In the genomic region with DNA sequence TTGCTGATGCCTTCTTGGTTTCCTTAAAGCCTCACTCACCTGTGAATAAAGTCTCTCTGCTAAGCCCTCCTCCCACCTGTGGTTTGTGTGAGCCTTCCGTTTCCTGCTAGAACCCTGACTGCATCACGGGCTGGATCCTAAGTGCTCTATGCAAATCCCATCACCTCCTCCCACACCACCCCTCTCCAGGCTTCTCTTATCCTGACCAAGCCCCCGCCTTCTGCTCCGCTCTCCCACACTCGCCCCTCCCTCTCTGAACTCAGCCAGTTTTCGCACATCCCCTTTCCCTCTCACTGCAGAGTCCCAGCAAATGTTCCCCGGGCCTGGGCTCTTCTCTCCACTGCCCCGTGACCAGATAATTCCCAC, we compare ENCODE assay signal across 10 cellular contexts. TPM values are rescaled to one million over a fixed set of nuclear protein-coding genes. Genes with fewer than 3 reads are reported as not detected.
A peak's percentile ranks its signal among the peaks of the same experiment; 100 is the strongest.
DNase-seq lines count a peak whose midpoint lies in the region; TF ChIP-seq lines count a peak whose summit lies in the region.
"Had no signal": no experiment of that assay in that cellular context is flagged by ENCODE, and none has a peak within 500 bp of the region (broad histone marks: within the 10 kb centered on the region; RNA-seq: fewer than 3 reads in every experiment).

No MANE protein-coding gene starts in this region.

- peaks cover 7% of the 10 kb centered on the region for H3K27me3 ChIP-seq in hepatocyte
- H3K27me3 ChIP-seq: colonic mucosa had no signal

- H3K27ac ChIP-seq in caudate nucleus (ENCODE audit: low read depth, low read length) (peak overlapping the region; percentile 68), hepatocyte (no peak overlapping the region)
- H3K27ac ChIP-seq: colonic mucosa had no signal

- no peak overlapping the region for H2AFZ ChIP-seq in hepatocyte

- no peak overlapping the region for H3K4me2 ChIP-seq in hepatocyte

- in situ Hi-C loops in KBM-7 (cut with MboI; ENCODE audit: low pct_unique_long_range_greater_than_20kb, low sequenced_read_pairs) = no loop called here

- intact Hi-C loops in posterior vena cava (cut with DNase I) = no loop called here

- 6% methylated on average over 6 of the region's 8 CpGs for WGBS in hepatocyte (ENCODE audit: low lambda C conversion rate, missing lambda C conversion rate)

- no peaks in the 10 kb centered on the region for H3K79me2 ChIP-seq in hepatocyte

- no peaks in the 10 kb centered on the region for H4K20me1 ChIP-seq in hepatocyte (ENCODE audit: insufficient read depth, poor library complexity, severe bottlenecking)

- H3K9me3 ChIP-seq in hepatocyte (ENCODE audit: low read depth) = no peaks in the 10 kb centered on the region
- H3K9me3 ChIP-seq: colonic mucosa had no signal

- H3K36me3 ChIP-seq in hepatocyte (replicated peaks; ENCODE audit: insufficient read depth, low read depth) = no peaks in the 10 kb centered on the region
- H3K36me3 ChIP-seq: colonic mucosa had no signal

- peak; percentile 10 for DNase-seq in NCI-H2227 (lab: John Stamatoyannopoulos, UW; ENCODE audit: unreplicated experiment)
- no peak for DNase-seq in NCI-H2227 treated with DMSO at 0.1 percent for 48 hours (lab: John Stamatoyannopoulos, UW)
- peak; percentile 59 for DNase-seq in KBM-7
- peak in 38 of 61 donors; percentile 21 to 90 (median 54) for DNase-seq in caudate nucleus (lab: John Stamatoyannopoulos, UW)
- DNase-seq in posterior vena cava (ENCODE audit: low spot score) = peak; percentile 36
- DNase-seq in activated CD4-positive, CD25-positive, alpha-beta regulatory T cell treated with anti-CD3 and anti-CD28 coated beads, Interleukin-2, amount 50 U/mL, for 72 hours = no peak
- DNase-seq in hepatocyte (ENCODE audit: low spot score) = no peak
- no peak for DNase-seq in GDM1 (lab: John Stamatoyannopoulos, UW)
- DNase-seq: activated CD4-positive, alpha-beta T cell treated with anti-CD3 and anti-CD28 coated beads, Interleukin-2, amount 50 U/mL, for 4 hours; colonic mucosa had no signal

- H3K4me1 ChIP-seq in hepatocyte (ENCODE audit: insufficient read depth) = no peaks in the 10 kb centered on the region
- H3K4me1 ChIP-seq: colonic mucosa had no signal

- TF ChIP-seq CTCF in hepatocyte (IDR thresholded peaks at IDR 0.05; ENCODE audit: poor library complexity) = no peak

- H3K9me2 ChIP-seq in hepatocyte (replicated peaks; ENCODE audit: insufficient read depth) = no peaks in the 10 kb centered on the region

- H3K4me3 ChIP-seq in hepatocyte = no peak overlapping the region
- H3K4me3 ChIP-seq: colonic mucosa had no signal

RNA-seq across cellular contexts. Expression of a gene that starts 51.8 kb away (rescaled TPM):
- total RNA-seq in posterior vena cava (under 1 TPM in 1 of 2 donors, not detected in 1; 0.56 TPM), hepatocyte (3.9 and 5.4 TPM in 2 replicates)
- polyA plus RNA-seq in hepatocyte = 10.5 and 11.8 TPM in 2 replicates

Comparison
In these comparisons a context has a peak if more than half of its experiments do, and no peak if none do; other contexts are left out.
1. DNase-seq: peak in NCI-H2227 (single experiment), KBM-7 (single experiment), caudate nucleus (38 of 61) and posterior vena cava (single experiment); none in NCI-H2227 treated with DMSO at 0.1 percent for 48 hours (single experiment), activated CD4-positive, CD25-positive, alpha-beta regulatory T cell treated with anti-CD3 and anti-CD28 coated beads, Interleukin-2, amount 50 U/mL, for 72 hours (single experiment), hepatocyte (single experiment) and GDM1 (single experiment).